Comparison of ENCODE assay signal across 17 cellular contexts in the genomic region with DNA sequence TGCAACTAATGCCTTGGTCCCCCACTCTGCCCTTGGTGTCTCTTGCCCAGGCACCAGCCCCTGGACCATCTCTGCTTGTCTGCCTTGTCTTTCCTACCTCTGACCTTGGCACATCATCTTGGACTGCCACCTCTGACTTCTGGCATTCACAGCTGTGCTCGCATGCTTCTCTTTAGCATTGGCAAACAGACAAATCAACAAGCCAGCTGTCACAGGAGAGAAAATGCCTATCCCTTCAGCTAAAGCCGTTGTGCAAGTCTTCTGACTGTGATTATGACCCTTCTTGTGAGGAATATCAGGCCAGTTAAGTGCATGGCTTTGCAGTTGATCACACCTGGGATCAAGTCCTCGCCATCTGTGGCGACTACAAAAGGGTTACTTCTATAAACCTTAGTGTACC.
"Had no signal": no experiment of that assay in that cellular context is flagged by ENCODE, and none has a peak within 500 bp of the region (broad histone marks: within the 10 kb centered on the region; RNA-seq: fewer than 3 reads in every experiment).

No MANE protein-coding gene starts in this region.

- H3K9me3 ChIP-seq: lower lobe of right lung, tibial nerve, vagina had no signal

- H3K27ac ChIP-seq: foreskin keratinocyte, lower lobe of right lung, vagina had no signal

- DNase-seq: activated CD4-positive, alpha-beta T cell treated with anti-CD3 and anti-CD28 coated beads for 4 hours; activated CD8-positive, alpha-beta T cell treated with anti-CD3 and anti-CD28 coated beads for 36 hours; activated effector memory CD4-positive, alpha-beta T cell treated with Interleukin-2 at 50 U/mL for 16 hours; activated naive CD4-positive, alpha-beta T cell treated with anti-CD3 and anti-CD28 coated beads, Interleukin-2, amount 50 U/mL, for 16 hours; activated T-cell treated with anti-CD3 and anti-CD28 coated beads, Interleukin-2, amount 50 U/mL, for 4 hours; central memory CD4-positive, alpha-beta T cell; cortex of kidney; effector CD8-positive, alpha-beta T cell; foreskin keratinocyte; kidney glomerular epithelial cell; lower lobe of right lung had no signal

- H3K4me3 Mint-ChIP-seq: activated CD8-positive, alpha-beta T cell treated with anti-CD3 and anti-CD28 coated beads for 36 hours; activated T-cell treated with anti-CD3 and anti-CD28 coated beads, Interleukin-2, amount 50 U/mL, for 4 hours; stimulated activated effector memory CD8-positive, alpha-beta T cell treated with anti-CD3 and anti-CD28 coated beads, Interleukin-12 subunit alpha, Interleukin-12 subunit beta, amount 100 ng/mL, for 72 hours; WTC11 had no signal

- ATAC-seq: activated CD8-positive, alpha-beta T cell treated with anti-CD3 and anti-CD28 coated beads for 36 hours; activated T-cell treated with anti-CD3 and anti-CD28 coated beads, Interleukin-2, amount 50 U/mL, for 4 hours; foreskin keratinocyte; lower lobe of right lung; stimulated activated effector memory CD8-positive, alpha-beta T cell treated with anti-CD3 and anti-CD28 coated beads, Interleukin-12 subunit alpha, Interleukin-12 subunit beta, amount 100 ng/mL, for 72 hours; WTC11 had no signal

- H3K4me3 ChIP-seq: lower lobe of right lung, tibial nerve, vagina had no signal

- H3K36me3 ChIP-seq: vagina had no signal

- H3K27me3 Mint-ChIP-seq: activated CD8-positive, alpha-beta T cell treated with anti-CD3 and anti-CD28 coated beads for 36 hours had no signal

- FAIRE-seq: endothelial cell of umbilical vein, TTC549 had no signal

- H3K27me3 ChIP-seq: foreskin keratinocyte, tibial nerve, vagina had no signal

- H3K27ac Mint-ChIP-seq: activated CD8-positive, alpha-beta T cell treated with anti-CD3 and anti-CD28 coated beads for 36 hours; stimulated activated effector memory CD8-positive, alpha-beta T cell treated with anti-CD3 and anti-CD28 coated beads, Interleukin-12 subunit alpha, Interleukin-12 subunit beta, amount 100 ng/mL, for 72 hours; WTC11 had no signal

- H3K36me3 Mint-ChIP-seq: stimulated activated effector memory CD8-positive, alpha-beta T cell treated with anti-CD3 and anti-CD28 coated beads, Interleukin-12 subunit alpha, Interleukin-12 subunit beta, amount 100 ng/mL, for 72 hours; WTC11 had no signal

- H3K9me3 Mint-ChIP-seq: activated CD8-positive, alpha-beta T cell treated with anti-CD3 and anti-CD28 coated beads for 36 hours; activated T-cell treated with anti-CD3 and anti-CD28 coated beads, Interleukin-2, amount 50 U/mL, for 4 hours; stimulated activated effector memory CD8-positive, alpha-beta T cell treated with anti-CD3 and anti-CD28 coated beads, Interleukin-12 subunit alpha, Interleukin-12 subunit beta, amount 100 ng/mL, for 72 hours; WTC11 had no signal

- H3K4me1 Mint-ChIP-seq: stimulated activated effector memory CD8-positive, alpha-beta T cell treated with anti-CD3 and anti-CD28 coated beads, Interleukin-12 subunit alpha, Interleukin-12 subunit beta, amount 100 ng/mL, for 72 hours had no signal
